1 cellular context compared by ENCODE assay signal in the genomic region with DNA sequence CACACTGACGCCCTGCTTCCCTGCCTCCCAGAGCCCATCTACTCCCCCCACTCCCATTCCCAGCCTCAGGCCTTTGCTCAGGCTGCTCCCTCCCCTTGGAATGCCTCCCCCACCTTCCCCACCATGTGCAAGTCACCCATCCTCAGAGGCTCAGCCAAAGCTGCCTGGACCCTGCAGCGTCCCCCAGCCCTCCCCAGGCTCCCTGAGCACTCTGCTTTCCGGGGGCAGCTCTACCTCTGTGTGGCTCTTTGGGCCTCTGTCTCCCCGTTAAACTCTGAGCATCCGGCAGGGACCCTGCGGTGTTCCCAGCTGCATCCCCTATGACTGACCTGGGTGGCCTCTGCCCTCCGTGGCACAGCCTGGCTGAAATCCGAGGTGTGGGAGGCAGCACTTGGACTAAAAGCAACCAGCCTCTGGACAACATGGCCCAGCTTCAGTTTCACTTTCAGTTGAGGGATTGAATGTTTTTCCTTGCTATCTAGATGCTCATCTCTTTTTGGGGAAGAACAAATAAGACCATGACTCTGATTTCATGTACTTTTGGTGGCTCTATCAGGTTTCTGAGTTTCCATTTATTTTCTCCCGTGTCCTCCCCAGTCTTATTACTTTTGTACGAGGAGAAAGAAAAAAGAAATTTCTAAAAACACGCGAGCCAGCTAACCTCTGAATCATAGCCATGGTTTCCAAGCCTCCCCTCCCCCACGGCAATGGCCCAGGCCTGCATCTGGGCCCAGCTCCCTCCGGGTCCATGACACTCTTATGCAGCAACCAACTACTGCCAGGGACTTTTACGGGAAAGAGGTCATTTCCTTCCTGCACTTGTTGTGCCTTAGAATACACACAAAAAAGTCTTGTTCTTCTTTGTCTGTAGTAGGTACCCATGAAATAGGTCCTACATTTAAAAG.
TF ChIP-seq lines count a peak whose summit lies in the region.

No MANE protein-coding gene starts in this region.

TF ChIP-seq in HepG2, 621 proteins besides CTCF, POLR2A, EP300 and RAD21 (continued from another document and continues in another):
- TF ChIP-seq, protein P1, sequence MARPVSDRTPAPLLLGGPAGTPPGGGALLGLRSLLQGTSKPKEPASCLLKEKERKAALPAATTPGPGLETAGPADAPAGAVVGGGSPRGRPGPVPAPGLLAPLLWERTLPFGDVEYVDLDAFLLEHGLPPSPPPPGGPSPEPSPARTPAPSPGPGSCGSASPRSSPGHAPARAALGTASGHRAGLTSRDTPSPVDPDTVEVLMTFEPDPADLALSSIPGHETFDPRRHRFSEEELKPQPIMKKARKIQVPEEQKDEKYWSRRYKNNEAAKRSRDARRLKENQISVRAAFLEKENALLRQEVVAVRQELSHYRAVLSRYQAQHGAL (CRISPR knock-in tag; IDR thresholded peaks at IDR 0.05; ENCODE audit: not compliant biosample characterization): no peak
- TF ChIP-seq ZNF24 (IDR thresholded peaks at IDR 0.05) (no peak), ZNF749 (CRISPR knock-in tag; IDR thresholded peaks at IDR 0.05; ENCODE audit: borderline replicate concordance) (no peak), NPAS2 (CRISPR knock-in tag; IDR thresholded peaks at IDR 0.05; ENCODE audit: borderline replicate concordance) (no peak), ONECUT2 (CRISPR knock-in tag; IDR thresholded peaks at IDR 0.05) (no peak), SOX5 (CRISPR knock-in tag; IDR thresholded peaks at IDR 0.05; ENCODE audit: borderline replicate concordance) (no peak), HES4 (CRISPR knock-in tag; IDR thresholded peaks at IDR 0.05; ENCODE audit: borderline replicate concordance) (peak; percentile 49; the same call in 1 of the 2 replicates), MED8 (CRISPR knock-in tag; IDR thresholded peaks at IDR 0.05; ENCODE audit: insufficient replicate concordance) (no peak), CENPX (CRISPR knock-in tag; IDR thresholded peaks at IDR 0.05) (no peak), ZNF747 (CRISPR knock-in tag; IDR thresholded peaks at IDR 0.05; ENCODE audit: borderline replicate concordance) (no peak), KDM5B (CRISPR knock-in tag; IDR thresholded peaks at IDR 0.05; ENCODE audit: borderline replicate concordance) (no peak), HDAC2 (CRISPR knock-in tag; IDR thresholded peaks at IDR 0.05) (no peak), SKI (IDR thresholded peaks at IDR 0.05; ENCODE audit: partially characterized antibody) (no peak), ZNF12 (CRISPR knock-in tag; IDR thresholded peaks at IDR 0.05) (no peak), ZNF430 (CRISPR knock-in tag; IDR thresholded peaks at IDR 0.05) (no peak), GZF1 (CRISPR knock-in tag; IDR thresholded peaks at IDR 0.05) (no peak), POLR2AphosphoS2 (IDR thresholded peaks at IDR 0.05; ENCODE audit: low read depth, low read length) (no peak), HMG20B (CRISPR knock-in tag; conservative IDR thresholded peaks at IDR 0.05) (0 out of 2 replicates have a peak, but pooled peaks have one; percentile 27), KLF9 (CRISPR knock-in tag; IDR thresholded peaks at IDR 0.05; ENCODE audit: low read depth) (no peak), BHLHE40 (IDR thresholded peaks at IDR 0.05; ENCODE audit: low read length) (no peak), STAG1 (CRISPR knock-in tag; IDR thresholded peaks at IDR 0.05) (no peak), ZNF460 (CRISPR knock-in tag; IDR thresholded peaks at IDR 0.05; ENCODE audit: borderline replicate concordance) (no peak), CC2D1A (CRISPR knock-in tag; IDR thresholded peaks at IDR 0.05) (no peak), KAT7 (CRISPR knock-in tag; IDR thresholded peaks at IDR 0.05; ENCODE audit: borderline replicate concordance) (no peak), ARNTL (CRISPR knock-in tag; IDR thresholded peaks at IDR 0.05) (no peak), ZSCAN12 (CRISPR knock-in tag; IDR thresholded peaks at IDR 0.05) (no peak), BCL6 (CRISPR knock-in tag; IDR thresholded peaks at IDR 0.05) (no peak), RCOR2 (CRISPR knock-in tag; IDR thresholded peaks at IDR 0.05) (no peak), ZBTB7B (CRISPR knock-in tag; IDR thresholded peaks at IDR 0.05) (no peak), NFYC (CRISPR knock-in tag; IDR thresholded peaks at IDR 0.05) (no peak), ZNF772 (CRISPR knock-in tag; IDR thresholded peaks at IDR 0.05) (no peak), ZNF564 (CRISPR knock-in tag; IDR thresholded peaks at IDR 0.05) (no peak), ZBTB1 (CRISPR knock-in tag; IDR thresholded peaks at IDR 0.05; ENCODE audit: borderline replicate concordance) (no peak), PRMT3 (CRISPR knock-in tag; IDR thresholded peaks at IDR 0.05; ENCODE audit: borderline replicate concordance, low read depth) (no peak), ELF4 (CRISPR knock-in tag; IDR thresholded peaks at IDR 0.05; ENCODE audit: borderline replicate concordance) (no peak), TBL1XR1 (IDR thresholded peaks at IDR 0.05; ENCODE audit: borderline replicate concordance, low read length, partially characterized antibody) (no peak)
- TF ChIP-seq, protein P2, sequence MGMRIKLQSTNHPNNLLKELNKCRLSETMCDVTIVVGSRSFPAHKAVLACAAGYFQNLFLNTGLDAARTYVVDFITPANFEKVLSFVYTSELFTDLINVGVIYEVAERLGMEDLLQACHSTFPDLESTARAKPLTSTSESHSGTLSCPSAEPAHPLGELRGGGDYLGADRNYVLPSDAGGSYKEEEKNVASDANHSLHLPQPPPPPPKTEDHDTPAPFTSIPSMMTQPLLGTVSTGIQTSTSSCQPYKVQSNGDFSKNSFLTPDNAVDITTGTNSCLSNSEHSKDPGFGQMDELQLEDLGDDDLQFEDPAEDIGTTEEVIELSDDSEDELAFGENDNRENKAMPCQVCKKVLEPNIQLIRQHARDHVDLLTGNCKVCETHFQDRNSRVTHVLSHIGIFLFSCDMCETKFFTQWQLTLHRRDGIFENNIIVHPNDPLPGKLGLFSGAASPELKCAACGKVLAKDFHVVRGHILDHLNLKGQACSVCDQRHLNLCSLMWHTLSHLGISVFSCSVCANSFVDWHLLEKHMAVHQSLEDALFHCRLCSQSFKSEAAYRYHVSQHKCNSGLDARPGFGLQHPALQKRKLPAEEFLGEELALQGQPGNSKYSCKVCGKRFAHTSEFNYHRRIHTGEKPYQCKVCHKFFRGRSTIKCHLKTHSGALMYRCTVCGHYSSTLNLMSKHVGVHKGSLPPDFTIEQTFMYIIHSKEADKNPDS (CRISPR knock-in tag; IDR thresholded peaks at IDR 0.05): no peak
- TF ChIP-seq, protein P3, sequence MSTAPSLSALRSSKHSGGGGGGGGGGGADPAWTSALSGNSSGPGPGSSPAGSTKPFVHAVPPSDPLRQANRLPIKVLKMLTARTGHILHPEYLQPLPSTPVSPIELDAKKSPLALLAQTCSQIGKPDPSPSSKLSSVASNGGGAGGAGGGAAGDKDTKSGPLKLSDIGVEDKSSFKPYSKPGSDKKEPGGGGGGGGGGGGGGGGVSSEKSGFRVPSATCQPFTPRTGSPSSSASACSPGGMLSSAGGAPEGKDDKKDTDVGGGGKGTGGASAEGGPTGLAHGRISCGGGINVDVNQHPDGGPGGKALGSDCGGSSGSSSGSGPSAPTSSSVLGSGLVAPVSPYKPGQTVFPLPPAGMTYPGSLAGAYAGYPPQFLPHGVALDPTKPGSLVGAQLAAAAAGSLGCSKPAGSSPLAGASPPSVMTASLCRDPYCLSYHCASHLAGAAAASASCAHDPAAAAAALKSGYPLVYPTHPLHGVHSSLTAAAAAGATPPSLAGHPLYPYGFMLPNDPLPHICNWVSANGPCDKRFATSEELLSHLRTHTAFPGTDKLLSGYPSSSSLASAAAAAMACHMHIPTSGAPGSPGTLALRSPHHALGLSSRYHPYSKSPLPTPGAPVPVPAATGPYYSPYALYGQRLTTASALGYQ (CRISPR knock-in tag; IDR thresholded peaks at IDR 0.05): no peak
- TF ChIP-seq, protein P4, sequence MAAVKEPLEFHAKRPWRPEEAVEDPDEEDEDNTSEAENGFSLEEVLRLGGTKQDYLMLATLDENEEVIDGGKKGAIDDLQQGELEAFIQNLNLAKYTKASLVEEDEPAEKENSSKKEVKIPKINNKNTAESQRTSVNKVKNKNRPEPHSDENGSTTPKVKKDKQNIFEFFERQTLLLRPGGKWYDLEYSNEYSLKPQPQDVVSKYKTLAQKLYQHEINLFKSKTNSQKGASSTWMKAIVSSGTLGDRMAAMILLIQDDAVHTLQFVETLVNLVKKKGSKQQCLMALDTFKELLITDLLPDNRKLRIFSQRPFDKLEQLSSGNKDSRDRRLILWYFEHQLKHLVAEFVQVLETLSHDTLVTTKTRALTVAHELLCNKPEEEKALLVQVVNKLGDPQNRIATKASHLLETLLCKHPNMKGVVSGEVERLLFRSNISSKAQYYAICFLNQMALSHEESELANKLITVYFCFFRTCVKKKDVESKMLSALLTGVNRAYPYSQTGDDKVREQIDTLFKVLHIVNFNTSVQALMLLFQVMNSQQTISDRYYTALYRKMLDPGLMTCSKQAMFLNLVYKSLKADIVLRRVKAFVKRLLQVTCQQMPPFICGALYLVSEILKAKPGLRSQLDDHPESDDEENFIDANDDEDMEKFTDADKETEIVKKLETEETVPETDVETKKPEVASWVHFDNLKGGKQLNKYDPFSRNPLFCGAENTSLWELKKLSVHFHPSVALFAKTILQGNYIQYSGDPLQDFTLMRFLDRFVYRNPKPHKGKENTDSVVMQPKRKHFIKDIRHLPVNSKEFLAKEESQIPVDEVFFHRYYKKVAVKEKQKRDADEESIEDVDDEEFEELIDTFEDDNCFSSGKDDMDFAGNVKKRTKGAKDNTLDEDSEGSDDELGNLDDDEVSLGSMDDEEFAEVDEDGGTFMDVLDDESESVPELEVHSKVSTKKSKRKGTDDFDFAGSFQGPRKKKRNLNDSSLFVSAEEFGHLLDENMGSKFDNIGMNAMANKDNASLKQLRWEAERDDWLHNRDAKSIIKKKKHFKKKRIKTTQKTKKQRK (IDR thresholded peaks at IDR 0.05; ENCODE audit: low read length): no peak
- TF ChIP-seq, protein P5, sequence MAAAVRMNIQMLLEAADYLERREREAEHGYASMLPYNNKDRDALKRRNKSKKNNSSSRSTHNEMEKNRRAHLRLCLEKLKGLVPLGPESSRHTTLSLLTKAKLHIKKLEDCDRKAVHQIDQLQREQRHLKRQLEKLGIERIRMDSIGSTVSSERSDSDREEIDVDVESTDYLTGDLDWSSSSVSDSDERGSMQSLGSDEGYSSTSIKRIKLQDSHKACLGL (CRISPR knock-in tag; IDR thresholded peaks at IDR 0.05): no peak
- TF ChIP-seq, protein P6, sequence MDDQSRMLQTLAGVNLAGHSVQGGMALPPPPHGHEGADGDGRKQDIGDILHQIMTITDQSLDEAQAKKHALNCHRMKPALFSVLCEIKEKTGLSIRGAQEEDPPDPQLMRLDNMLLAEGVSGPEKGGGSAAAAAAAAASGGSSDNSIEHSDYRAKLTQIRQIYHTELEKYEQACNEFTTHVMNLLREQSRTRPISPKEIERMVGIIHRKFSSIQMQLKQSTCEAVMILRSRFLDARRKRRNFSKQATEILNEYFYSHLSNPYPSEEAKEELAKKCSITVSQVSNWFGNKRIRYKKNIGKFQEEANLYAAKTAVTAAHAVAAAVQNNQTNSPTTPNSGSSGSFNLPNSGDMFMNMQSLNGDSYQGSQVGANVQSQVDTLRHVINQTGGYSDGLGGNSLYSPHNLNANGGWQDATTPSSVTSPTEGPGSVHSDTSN (CRISPR knock-in tag; IDR thresholded peaks at IDR 0.05; ENCODE audit: borderline replicate concordance): no peak
- TF ChIP-seq, protein P7, sequence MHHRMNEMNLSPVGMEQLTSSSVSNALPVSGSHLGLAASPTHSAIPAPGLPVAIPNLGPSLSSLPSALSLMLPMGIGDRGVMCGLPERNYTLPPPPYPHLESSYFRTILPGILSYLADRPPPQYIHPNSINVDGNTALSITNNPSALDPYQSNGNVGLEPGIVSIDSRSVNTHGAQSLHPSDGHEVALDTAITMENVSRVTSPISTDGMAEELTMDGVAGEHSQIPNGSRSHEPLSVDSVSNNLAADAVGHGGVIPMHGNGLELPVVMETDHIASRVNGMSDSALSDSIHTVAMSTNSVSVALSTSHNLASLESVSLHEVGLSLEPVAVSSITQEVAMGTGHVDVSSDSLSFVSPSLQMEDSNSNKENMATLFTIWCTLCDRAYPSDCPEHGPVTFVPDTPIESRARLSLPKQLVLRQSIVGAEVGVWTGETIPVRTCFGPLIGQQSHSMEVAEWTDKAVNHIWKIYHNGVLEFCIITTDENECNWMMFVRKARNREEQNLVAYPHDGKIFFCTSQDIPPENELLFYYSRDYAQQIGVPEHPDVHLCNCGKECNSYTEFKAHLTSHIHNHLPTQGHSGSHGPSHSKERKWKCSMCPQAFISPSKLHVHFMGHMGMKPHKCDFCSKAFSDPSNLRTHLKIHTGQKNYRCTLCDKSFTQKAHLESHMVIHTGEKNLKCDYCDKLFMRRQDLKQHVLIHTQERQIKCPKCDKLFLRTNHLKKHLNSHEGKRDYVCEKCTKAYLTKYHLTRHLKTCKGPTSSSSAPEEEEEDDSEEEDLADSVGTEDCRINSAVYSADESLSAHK (CRISPR knock-in tag; IDR thresholded peaks at IDR 0.05; ENCODE audit: borderline replicate concordance): no peak
- TF ChIP-seq, protein P8, sequence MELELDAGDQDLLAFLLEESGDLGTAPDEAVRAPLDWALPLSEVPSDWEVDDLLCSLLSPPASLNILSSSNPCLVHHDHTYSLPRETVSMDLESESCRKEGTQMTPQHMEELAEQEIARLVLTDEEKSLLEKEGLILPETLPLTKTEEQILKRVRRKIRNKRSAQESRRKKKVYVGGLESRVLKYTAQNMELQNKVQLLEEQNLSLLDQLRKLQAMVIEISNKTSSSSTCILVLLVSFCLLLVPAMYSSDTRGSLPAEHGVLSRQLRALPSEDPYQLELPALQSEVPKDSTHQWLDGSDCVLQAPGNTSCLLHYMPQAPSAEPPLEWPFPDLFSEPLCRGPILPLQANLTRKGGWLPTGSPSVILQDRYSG (CRISPR knock-in tag; IDR thresholded peaks at IDR 0.05): no peak
- TF ChIP-seq, protein P9, sequence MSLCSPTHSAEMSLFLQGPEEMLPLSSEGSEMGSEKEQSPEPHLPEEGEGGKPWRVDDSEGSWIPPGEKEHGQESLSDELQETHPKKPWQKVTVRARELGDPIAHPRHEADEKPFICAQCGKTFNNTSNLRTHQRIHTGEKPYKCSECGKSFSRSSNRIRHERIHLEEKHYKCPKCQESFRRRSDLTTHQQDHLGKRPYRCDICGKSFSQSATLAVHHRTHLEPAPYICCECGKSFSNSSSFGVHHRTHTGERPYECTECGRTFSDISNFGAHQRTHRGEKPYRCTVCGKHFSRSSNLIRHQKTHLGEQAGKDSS (CRISPR knock-in tag; IDR thresholded peaks at IDR 0.05; ENCODE audit: borderline replicate concordance, low read depth): no peak
- TF ChIP-seq, protein P10, sequence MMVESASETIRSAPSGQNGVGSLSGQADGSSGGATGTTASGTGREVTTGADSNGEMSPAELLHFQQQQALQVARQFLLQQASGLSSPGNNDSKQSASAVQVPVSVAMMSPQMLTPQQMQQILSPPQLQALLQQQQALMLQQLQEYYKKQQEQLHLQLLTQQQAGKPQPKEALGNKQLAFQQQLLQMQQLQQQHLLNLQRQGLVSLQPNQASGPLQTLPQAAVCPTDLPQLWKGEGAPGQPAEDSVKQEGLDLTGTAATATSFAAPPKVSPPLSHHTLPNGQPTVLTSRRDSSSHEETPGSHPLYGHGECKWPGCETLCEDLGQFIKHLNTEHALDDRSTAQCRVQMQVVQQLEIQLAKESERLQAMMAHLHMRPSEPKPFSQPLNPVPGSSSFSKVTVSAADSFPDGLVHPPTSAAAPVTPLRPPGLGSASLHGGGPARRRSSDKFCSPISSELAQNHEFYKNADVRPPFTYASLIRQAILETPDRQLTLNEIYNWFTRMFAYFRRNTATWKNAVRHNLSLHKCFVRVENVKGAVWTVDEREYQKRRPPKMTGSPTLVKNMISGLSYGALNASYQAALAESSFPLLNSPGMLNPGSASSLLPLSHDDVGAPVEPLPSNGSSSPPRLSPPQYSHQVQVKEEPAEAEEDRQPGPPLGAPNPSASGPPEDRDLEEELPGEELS (CRISPR knock-in tag; IDR thresholded peaks at IDR 0.05): no peak
